ENCODE assay signal across 17 cellular contexts in the genomic region with DNA sequence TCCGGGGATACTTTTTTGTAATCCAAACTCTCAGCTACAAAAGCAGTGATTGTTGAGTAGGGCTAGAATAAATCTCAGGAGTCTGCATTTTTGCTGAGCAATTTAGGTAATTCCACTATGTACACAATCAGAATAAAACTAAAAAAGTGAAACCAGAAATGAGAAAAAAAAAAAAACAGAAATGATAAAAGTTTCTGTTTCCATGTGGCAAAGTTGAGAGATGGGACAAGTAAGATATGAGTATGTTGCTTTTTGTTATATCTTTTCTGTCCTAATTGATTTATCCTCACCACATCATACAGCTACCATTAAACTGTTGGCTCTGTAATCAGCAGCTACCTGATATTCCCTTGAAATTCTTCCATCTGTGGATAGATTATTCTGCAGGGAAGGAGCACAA.
"Had no signal": no experiment of that assay in that cellular context is flagged by ENCODE, and none has a peak within 500 bp of the region (broad histone marks: within the 10 kb centered on the region; RNA-seq: fewer than 3 reads in every experiment).

No MANE protein-coding gene starts in this region.

- H3K4me3 Mint-ChIP-seq: activated CD8-positive, alpha-beta memory T cell treated with anti-CD3 and anti-CD28 coated beads, Interleukin-2, amount 10 ng/mL, durations not matched to agents 7 days and 5 days; dendritic cell treated with granulocyte-macrophage colony-stimulating factor and Interleukin-4, amounts not matched to agents 40 ng/mL and 50 ng/mL, for 4 days; nephron had no signal

- H3K27me3 Mint-ChIP-seq: dendritic cell treated with granulocyte-macrophage colony-stimulating factor and Interleukin-4, amounts not matched to agents 40 ng/mL and 50 ng/mL, for 4 days had no signal

- DNase-seq: activated CD4-positive, alpha-beta T cell treated with anti-CD3 and anti-CD28 coated beads, Interleukin-2, amount 50 U/mL, for 48 hours; activated CD8-positive, alpha-beta memory T cell treated with anti-CD3 and anti-CD28 coated beads, Interleukin-2, amount 10 ng/mL, durations not matched to agents 7 days and 5 days; activated effector memory CD4-positive, alpha-beta T cell treated with Interleukin-2 at 50 U/mL for 16 hours; activated naive CD4-positive, alpha-beta T cell treated with anti-CD3 and anti-CD28 coated beads, Interleukin-2, amount 50 U/mL, for 16 hours; activated T-cell treated with anti-CD3 and anti-CD28 coated beads, Interleukin-2, amount 50 U/mL, for 1 hour; effector memory CD4-positive, alpha-beta T cell; foreskin keratinocyte; lower lobe of right lung; occipital lobe; right cardiac atrium; stimulated activated CD4-positive, alpha-beta T cell treated with anti-CD3 and anti-CD28 coated beads, Interleukin-4, amount 100 ng/mL, for 4 hours; stimulated activated CD8-positive, alpha-beta memory T cell treated with anti-CD3 and anti-CD28 coated beads, Interleukin-4, amount 100 ng/mL, for 48 hours; stimulated activated naive CD8-positive, alpha-beta T cell treated with anti-CD3 and anti-CD28 coated beads, Interleukin-15, Interleukin-2, amounts not matched to agents 100 U/mL and 50 U/mL, for 24 hours; trophoblast cell; WERI-Rb-1 had no signal

- H3K9me3 Mint-ChIP-seq: dendritic cell treated with granulocyte-macrophage colony-stimulating factor and Interleukin-4, amounts not matched to agents 40 ng/mL and 50 ng/mL, for 4 days; nephron had no signal

- H3K36me3 Mint-ChIP-seq: activated CD8-positive, alpha-beta memory T cell treated with anti-CD3 and anti-CD28 coated beads, Interleukin-2, amount 10 ng/mL, durations not matched to agents 7 days and 5 days had no signal

- ATAC-seq: activated CD8-positive, alpha-beta memory T cell treated with anti-CD3 and anti-CD28 coated beads, Interleukin-2, amount 10 ng/mL, durations not matched to agents 7 days and 5 days; foreskin keratinocyte; lower lobe of right lung; right cardiac atrium; stimulated activated naive CD8-positive, alpha-beta T cell treated with anti-CD3 and anti-CD28 coated beads, Interleukin-15, Interleukin-2, amounts not matched to agents 100 U/mL and 50 U/mL, for 24 hours had no signal

- H3K4me1 Mint-ChIP-seq: activated CD8-positive, alpha-beta memory T cell treated with anti-CD3 and anti-CD28 coated beads, Interleukin-2, amount 10 ng/mL, durations not matched to agents 7 days and 5 days; nephron had no signal
